In the genomic region with DNA sequence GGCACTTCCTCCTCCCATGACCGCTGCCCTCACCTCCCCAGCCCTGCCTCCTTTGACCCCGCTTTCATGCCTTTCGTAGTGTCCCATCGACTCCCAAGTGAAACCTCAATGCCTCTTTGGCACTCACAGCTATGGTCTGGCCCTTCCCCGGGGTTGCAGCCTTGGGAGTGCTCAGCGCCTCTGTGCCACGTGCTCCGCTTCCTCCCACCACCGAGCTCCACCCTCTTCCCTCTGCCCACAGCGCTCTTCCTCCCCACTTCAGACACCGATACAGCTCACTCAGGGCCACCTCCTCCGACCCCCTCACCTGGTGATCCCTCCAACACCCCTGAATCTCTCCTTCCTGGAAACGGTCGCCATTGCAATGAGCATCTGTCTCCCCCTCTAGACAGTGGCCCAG, we compare ENCODE assay signal across 8 cellular contexts. TPM values are rescaled to one million over a fixed set of nuclear protein-coding genes. Genes with fewer than 3 reads are reported as not detected.
A peak's percentile ranks its signal among the peaks of the same experiment; 100 is the strongest.
DNase-seq lines count a peak whose midpoint lies in the region; ATAC-seq, FAIRE-seq and TF ChIP-seq lines count a peak whose summit lies in the region.

No MANE protein-coding gene starts in this region.

- TF ChIP-seq CTCF in colonic mucosa (IDR thresholded peaks at IDR 0.05) = no peak
- TF ChIP-seq CTCF in foreskin keratinocyte (conservative IDR thresholded peaks at IDR 0.05) = no peak

- H3K27ac ChIP-seq in colonic mucosa (peak overlapping the region; percentile 47), foreskin keratinocyte (no peak overlapping the region)

- ATAC-seq in GM21526 (IDR thresholded peaks at IDR 0.05; ENCODE audit: low FRiP score, unreplicated experiment) (no peak), foreskin keratinocyte (no peak), HG02763 (IDR thresholded peaks at IDR 0.05; ENCODE audit: unreplicated experiment) (no peak)

- no peak overlapping the region for H3K4me3 ChIP-seq in colonic mucosa

- no peaks in the 10 kb centered on the region for H3K36me3 ChIP-seq in colonic mucosa

- no peak for FAIRE-seq in RCC 7860 (lab: Jason Lieb, UNC)

- no peaks in the 10 kb centered on the region for H3K9me3 ChIP-seq in colonic mucosa

- no peaks in the 10 kb centered on the region for H3K27me3 ChIP-seq in colonic mucosa
- peaks cover 14% of the 10 kb centered on the region for H3K27me3 ChIP-seq in foreskin keratinocyte

- H3K4me1 ChIP-seq in colonic mucosa (no peaks in the 10 kb centered on the region), foreskin keratinocyte (no peaks in the 10 kb centered on the region)

- intact Hi-C loops in colonic mucosa (cut with DNase I) (loop anchor here (5.0 kb wide), 1 partner anchor 155 kb away; no protein-coding TSS in a partner anchor), posterior vena cava (cut with DNase I) (no loop called here)

- DNase-seq in activated CD4-positive, alpha-beta T cell treated with anti-CD3 and anti-CD28 coated beads for 1 hour = peak; percentile 19
- DNase-seq in colonic mucosa = peak; percentile 61
- peak; percentile 92 for DNase-seq in posterior vena cava (ENCODE audit: low spot score)
- peak; percentile 72 for DNase-seq in ureter (ENCODE audit: low spot score)
- DNase-seq in foreskin keratinocyte = no peak
- no peak for DNase-seq in RCC 7860 (ENCODE audit: low spot score)

- peak overlapping the region; percentile 33 to 59 for H3K9ac ChIP-seq in colonic mucosa (ENCODE audit: low read depth in 2 of 2, low read length in 2 of 2)

RNA-seq across cellular contexts. Expression of a gene that starts 16.6 kb away (rescaled TPM):
- total RNA-seq in colonic mucosa = 1 to 10 TPM in 1 of 2 donors, not detected in 1; 2.3 TPM
- not detected for total RNA-seq in posterior vena cava
- not detected for total RNA-seq in ureter
- total RNA-seq in foreskin keratinocyte = not detected in 2 replicates
- not detected in 2 replicates for polyA plus RNA-seq in foreskin keratinocyte

Comparison
In these comparisons a context has a peak if more than half of its experiments do, and no peak if none do; other contexts are left out.
1. DNase-seq: peak in activated CD4-positive, alpha-beta T cell treated with anti-CD3 and anti-CD28 coated beads for 1 hour (single experiment), colonic mucosa (single experiment), posterior vena cava (single experiment) and ureter (single experiment); none in foreskin keratinocyte (0 of 2) and RCC 7860 (single experiment).